ENCODE assay signal across 9 cellular contexts in the genomic region with DNA sequence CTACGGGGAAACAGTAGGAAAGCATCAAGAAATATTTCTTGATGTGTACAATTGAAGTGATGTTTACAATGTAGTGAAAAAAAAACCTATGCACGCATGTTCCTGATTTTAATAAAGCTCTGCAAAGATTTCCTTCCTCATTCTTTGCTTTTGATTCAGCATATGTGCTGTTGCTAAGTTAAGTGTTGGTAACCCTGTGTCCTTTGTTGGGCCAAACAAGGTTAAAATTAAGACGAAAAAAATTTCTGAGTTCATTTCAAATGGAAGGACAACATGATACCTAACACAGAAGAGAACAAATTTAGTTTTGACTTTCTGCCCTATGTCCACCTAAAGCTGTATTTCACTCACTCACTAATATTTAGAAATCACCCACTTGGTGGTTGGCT.
DNase-seq lines count a peak whose midpoint lies in the region; ATAC-seq and TF ChIP-seq lines count a peak whose summit lies in the region.
"Had no signal": no experiment of that assay in that cellular context is flagged by ENCODE, and none has a peak within 500 bp of the region (broad histone marks: within the 10 kb centered on the region; RNA-seq: fewer than 3 reads in every experiment).

No MANE protein-coding gene starts in this region.

- H3K9me3 ChIP-seq in stomach = no peaks in the 10 kb centered on the region

- no peak overlapping the region for H3K4me3 ChIP-seq in fibroblast of villous mesenchyme (ENCODE audit: low read depth, low read length)
- peak overlapping the region in 3 of 4 donors; percentile 15 to 22 (median 20) for H3K4me3 ChIP-seq in stomach

- peaks cover 34 to 77% (median 58%) of the 10 kb centered on the region in 4 donors for H3K4me1 ChIP-seq in stomach

- no peaks in the 10 kb centered on the region for H3K27me3 ChIP-seq in stomach

- peaks cover 0 to 10% (median 6%) of the 10 kb centered on the region in 4 donors for H3K36me3 ChIP-seq in stomach

- peak overlapping the region; percentile 74 to 90 (median 87) for H3K27ac ChIP-seq in stomach

- no peak for TF ChIP-seq POLR2A in stomach (IDR thresholded peaks at IDR 0.05)

- ATAC-seq in GM18861 (IDR thresholded peaks at IDR 0.05; ENCODE audit: unreplicated experiment) (no peak), GM19023 (IDR thresholded peaks at IDR 0.05; ENCODE audit: unreplicated experiment) (no peak)

- DNase-seq in SIG-M5 treated with dmso at 0.1 percent for 504 hours (lab: John Stamatoyannopoulos, UW; ENCODE audit: unreplicated experiment) (peak; percentile 26), SIG-M5 (lab: John Stamatoyannopoulos, UW) (no peak), OCI-M1 (lab: John Stamatoyannopoulos, UW) (peak; percentile 60), fibroblast of villous mesenchyme (ENCODE audit: low read depth) (peak; percentile 28), stomach (no peak), HuH-7.5 (ENCODE audit: low spot score) (no peak)
- DNase-seq: 8988T had no signal

- WGBS in stomach, 5 donors = 8 to 32% (median 12%) methylated on average over 3 of the region's 3 CpGs

- TF ChIP-seq CTCF in fibroblast of villous mesenchyme (IDR thresholded peaks at IDR 0.05; ENCODE audit: insufficient read depth, low read depth, low read length) = no peak
- TF ChIP-seq CTCF in stomach (IDR thresholded peaks at IDR 0.05) = no peak

- intact Hi-C loops in stomach (cut with DNase I; ENCODE audit: low total_unique reads) = no loop called here

- TF ChIP-seq EP300 in stomach (IDR thresholded peaks at IDR 0.05) = no peak

Comparison
In these comparisons a context has a peak if more than half of its experiments do, and no peak if none do; other contexts are left out.
1. DNase-seq: peak in SIG-M5 treated with dmso at 0.1 percent for 504 hours (single experiment), OCI-M1 (single experiment) and fibroblast of villous mesenchyme (single experiment); none in SIG-M5 (single experiment), stomach (single experiment) and HuH-7.5 (single experiment).